ENCODE assay signal across 1 cellular context in the genomic region with DNA sequence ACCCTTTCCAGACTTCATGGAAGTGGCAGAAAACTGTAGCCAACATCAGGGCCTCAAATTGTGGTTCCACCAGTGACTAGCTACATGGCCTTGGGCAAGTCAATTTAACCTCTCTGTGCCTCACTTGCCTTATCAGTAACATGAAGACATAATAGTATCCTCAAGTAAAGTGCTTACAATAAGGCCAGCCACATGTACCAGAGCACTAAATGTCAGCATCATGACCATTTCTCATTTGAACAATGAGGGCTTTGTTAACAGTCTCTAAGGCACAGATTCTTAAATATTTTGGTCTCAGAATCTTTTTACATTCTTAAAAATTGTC.
TF ChIP-seq lines count a peak whose summit lies in the region.

No MANE protein-coding gene starts in this region.

TF ChIP-seq in HepG2, 621 proteins besides CTCF, POLR2A, EP300 and RAD21 (continued from another document):
- TF ChIP-seq, protein P1, sequence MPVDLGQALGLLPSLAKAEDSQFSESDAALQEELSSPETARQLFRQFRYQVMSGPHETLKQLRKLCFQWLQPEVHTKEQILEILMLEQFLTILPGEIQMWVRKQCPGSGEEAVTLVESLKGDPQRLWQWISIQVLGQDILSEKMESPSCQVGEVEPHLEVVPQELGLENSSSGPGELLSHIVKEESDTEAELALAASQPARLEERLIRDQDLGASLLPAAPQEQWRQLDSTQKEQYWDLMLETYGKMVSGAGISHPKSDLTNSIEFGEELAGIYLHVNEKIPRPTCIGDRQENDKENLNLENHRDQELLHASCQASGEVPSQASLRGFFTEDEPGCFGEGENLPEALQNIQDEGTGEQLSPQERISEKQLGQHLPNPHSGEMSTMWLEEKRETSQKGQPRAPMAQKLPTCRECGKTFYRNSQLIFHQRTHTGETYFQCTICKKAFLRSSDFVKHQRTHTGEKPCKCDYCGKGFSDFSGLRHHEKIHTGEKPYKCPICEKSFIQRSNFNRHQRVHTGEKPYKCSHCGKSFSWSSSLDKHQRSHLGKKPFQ (CRISPR knock-in tag; IDR thresholded peaks at IDR 0.05; ENCODE audit: insufficient replicate concordance), result no peak
- TF ChIP-seq ZNF770 (CRISPR knock-in tag; IDR thresholded peaks at IDR 0.05), result no peak
TF ChIP-seq in HepG2: peak in this region for 4.
